Comparison of ENCODE assay signal across 17 cellular contexts in genomic region chr13:84096221-84096620, GRCh38.
DNase-seq lines count a peak whose midpoint lies in the region; ATAC-seq, FAIRE-seq and TF ChIP-seq lines count a peak whose summit lies in the region.
"Had no signal": no experiment of that assay in that cellular context is flagged by ENCODE, and none has a peak within 500 bp of the region (broad histone marks: within the 10 kb centered on the region; RNA-seq: fewer than 3 reads in every experiment).

No MANE protein-coding gene starts in this region.

- no peaks in the 10 kb centered on the region for H3K9me3 Mint-ChIP-seq in activated T-cell treated with anti-CD3 and anti-CD28 coated beads, Interleukin-2, amount 50 U/mL, for 72 hours
- H3K9me3 Mint-ChIP-seq: CD4-positive, alpha-beta T cell had no signal

- no peak overlapping the region for H3K4me2 ChIP-seq in PC-3 (ENCODE audit: low read length)
- H3K4me2 ChIP-seq: PC-9 had no signal

- no TSS peak for BruUV-seq in PC-3 (replicated peaks; lab: Mats Ljungman, UMichigan)

- intact Hi-C loops in PC-3 (cut with micrococcal nuclease) = no loop called here

- FAIRE-seq in GM19239 (lab: Jason Lieb, UNC) = no peak
- FAIRE-seq: HTR-8/SVneo had no signal

- H3K79me2 ChIP-seq in PC-3 (ENCODE audit: low read length) = no peaks in the 10 kb centered on the region

- no peak overlapping the region for H3K9ac ChIP-seq in PC-3 (ENCODE audit: low read length)

- no peaks in the 10 kb centered on the region for H3F3A ChIP-seq in PC-3 (ENCODE audit: low read length, unreplicated experiment)

- no peak overlapping the region for H3K4me3 ChIP-seq in PC-3 (ENCODE audit: low read length)
- no peak overlapping the region for H3K4me3 ChIP-seq in epithelial cell of esophagus (ENCODE audit: low read length)
- H3K4me3 ChIP-seq in retinal pigment epithelial cell (ENCODE audit: low read length) = no peak overlapping the region
- H3K4me3 ChIP-seq: PC-9 had no signal

- TF ChIP-seq CTCF in PC-3 (conservative IDR thresholded peaks at IDR 0.05; ENCODE audit: low read depth, low read length) (no peak), epithelial cell of esophagus (IDR thresholded peaks at IDR 0.05; ENCODE audit: insufficient read depth, low read depth, low read length, missing control alignments) (no peak), retinal pigment epithelial cell (conservative IDR thresholded peaks at IDR 0.05; ENCODE audit: low read depth, low read length) (no peak)

- no peak overlapping the region for H3K27ac Mint-ChIP-seq in activated T-cell treated with anti-CD3 and anti-CD28 coated beads, Interleukin-2, amount 50 U/mL, for 72 hours
- H3K27ac Mint-ChIP-seq: CD4-positive, alpha-beta T cell had no signal

- no peaks in the 10 kb centered on the region for H3K36me3 ChIP-seq in PC-3 (ENCODE audit: low read depth, low read length)
- H3K36me3 ChIP-seq: BE2C had no signal

- POLR2A ChIA-PET in PC-3 (lab: Charles Lee; ENCODE audit: unreplicated experiment) = no interaction called here

- no peak overlapping the region for H3K4me3 Mint-ChIP-seq in activated T-cell treated with anti-CD3 and anti-CD28 coated beads, Interleukin-2, amount 50 U/mL, for 72 hours
- H3K4me3 Mint-ChIP-seq: CD4-positive, alpha-beta T cell had no signal

- no peaks in the 10 kb centered on the region for H3K9me3 ChIP-seq in PC-3 (ENCODE audit: low read length)
- H3K9me3 ChIP-seq: BE2C had no signal

- no peaks in the 10 kb centered on the region for H3K36me3 Mint-ChIP-seq in activated T-cell treated with anti-CD3 and anti-CD28 coated beads, Interleukin-2, amount 50 U/mL, for 72 hours (ENCODE audit: insufficient read depth in 2 of 2)

- ATAC-seq in PC-3 (peak; percentile 33; the same call in 1 of the 2 replicates), GM18519 (IDR thresholded peaks at IDR 0.05; ENCODE audit: low FRiP score, unreplicated experiment) (no peak)
- ATAC-seq in activated T-cell treated with anti-CD3 and anti-CD28 coated beads, Interleukin-2, amount 50 U/mL, for 72 hours (replicated peaks in 1 of 2) = no peak

- H3K4me1 Mint-ChIP-seq in activated T-cell treated with anti-CD3 and anti-CD28 coated beads, Interleukin-2, amount 50 U/mL, for 72 hours (ENCODE audit: low read depth) = no peaks in the 10 kb centered on the region

- no peaks in the 10 kb centered on the region for H4K20me1 ChIP-seq in PC-3 (ENCODE audit: low read length)

- CTCF ChIA-PET in PC-3 (lab: Charles Lee) = no interaction called here

- H2AFZ ChIP-seq in PC-3 (ENCODE audit: low read length) = no peak overlapping the region
- H2AFZ ChIP-seq: PC-9 had no signal

- no peaks in the 10 kb centered on the region for H3K4me1 ChIP-seq in PC-3 (ENCODE audit: insufficient read depth, low read length)
- H3K4me1 ChIP-seq: BE2C had no signal

- no peaks in the 10 kb centered on the region for H3K9me2 ChIP-seq in PC-3 (replicated peaks; ENCODE audit: low read length)

- no peaks in the 10 kb centered on the region for H3K27me3 ChIP-seq in PC-3 (ENCODE audit: low read length)
- H3K27me3 ChIP-seq: BE2C had no signal

- DNase-seq in HCEC 1CT (peak; percentile 48), PC-3 (peak; percentile 4), epithelial cell of esophagus (ENCODE audit: low read depth) (peak; percentile 25), retinal pigment epithelial cell (ENCODE audit: low read depth) (peak; percentile 21), GM19239 (ENCODE audit: insufficient read length, low spot score) (no peak)
- DNase-seq in activated T-cell treated with anti-CD3 and anti-CD28 coated beads, Interleukin-2, amount 50 U/mL, for 72 hours = no peak
- DNase-seq: BE2C; CD4-positive, alpha-beta T cell; H7; NCI-H1048; NCI-H1436 treated with DMSO at 0.1 percent for 48 hours; NCI-H2029 treated with DMSO at 0.1 percent for 48 hours; NCI-H510A treated with DMSO at 0.1 percent for 48 hours; NCI-H82; PC-9 had no signal

- H3K27me3 Mint-ChIP-seq in activated T-cell treated with anti-CD3 and anti-CD28 coated beads, Interleukin-2, amount 50 U/mL, for 72 hours (ENCODE audit: low read depth) = no peaks in the 10 kb centered on the region
- H3K27me3 Mint-ChIP-seq: CD4-positive, alpha-beta T cell had no signal

- no peak overlapping the region for H3K27ac ChIP-seq in PC-3 (ENCODE audit: low read length)
- H3K27ac ChIP-seq: PC-9 had no signal

Comparison
In these comparisons a context has a peak if more than half of its experiments do, and no peak if none do; other contexts are left out.
1. DNase-seq: peak in HCEC 1CT (single experiment), PC-3 (single experiment), epithelial cell of esophagus (single experiment) and retinal pigment epithelial cell (single experiment); none in activated T-cell treated with anti-CD3 and anti-CD28 coated beads, Interleukin-2, amount 50 U/mL, for 72 hours (0 of 2) and GM19239 (single experiment).